Comparison of ENCODE assay signal across 28 cellular contexts in genomic region chr15:81959196-81959595, GRCh38.
"Had no signal": no experiment of that assay in that cellular context is flagged by ENCODE, and none has a peak within 500 bp of the region (broad histone marks: within the 10 kb centered on the region; RNA-seq: fewer than 3 reads in every experiment).

No MANE protein-coding gene starts in this region.

- H3K4me3 ChIP-seq: ascending aorta, breast epithelium, cardiac muscle cell, colonic mucosa, esophagus squamous epithelium, gastroesophageal sphincter, heart right ventricle, hepatocyte had no signal

- ATAC-seq: activated CD4-positive, alpha-beta T cell treated with anti-CD3 and anti-CD28 coated beads for 36 hours; activated naive CD4-positive, alpha-beta T cell treated with anti-CD3 and anti-CD28 coated beads, Interleukin-2, amount 50 U/mL, for 72 hours; activated T-cell treated with anti-CD3 and anti-CD28 coated beads, Interleukin-2, amount 50 U/mL, for 72 hours; gastroesophageal sphincter; heart right ventricle had no signal

- H2AFZ ChIP-seq: hepatocyte had no signal

- H3K27me3 ChIP-seq: ascending aorta, breast epithelium, cardiac muscle cell, colonic mucosa, gastroesophageal sphincter, heart right ventricle, hepatocyte had no signal

- H3K9me3 ChIP-seq: ascending aorta, breast epithelium, colonic mucosa, esophagus squamous epithelium, gastroesophageal sphincter, heart right ventricle had no signal

- H3K4me1 ChIP-seq: ascending aorta, breast epithelium, colonic mucosa, esophagus squamous epithelium, gastroesophageal sphincter, heart right ventricle had no signal

- H3K4me2 ChIP-seq: hepatocyte had no signal

- H3K27ac ChIP-seq: ascending aorta, breast epithelium, cardiac muscle cell, colonic mucosa, epithelial cell of prostate, esophagus squamous epithelium, gastroesophageal sphincter, heart right ventricle, hepatocyte had no signal

- H3K36me3 ChIP-seq: ascending aorta, breast epithelium, cardiac muscle cell, colonic mucosa, esophagus squamous epithelium, gastroesophageal sphincter, heart right ventricle had no signal

- H3K79me2 ChIP-seq: hepatocyte had no signal

- DNase-seq: activated CD4-positive, alpha-beta memory T cell treated with anti-CD3 and anti-CD28 coated beads, Interleukin-2, amount 10 ng/mL, durations not matched to agents 7 days and 5 days; activated CD4-positive, alpha-beta T cell treated with anti-CD3 and anti-CD28 coated beads for 36 hours; activated CD4-positive, alpha-beta T cell treated with anti-CD3 and anti-CD28 coated beads, Interleukin-2, amount 10 ng/mL, durations not matched to agents 7 days and 5 days; activated CD4-positive, alpha-beta T cell treated with anti-CD3 and anti-CD28 coated beads, Interleukin-2, amount 50 U/mL, for 4 hours; activated CD4-positive, CD25-positive, alpha-beta regulatory T cell; activated CD4-positive, CD25-positive, alpha-beta regulatory T cell treated with anti-CD3 and anti-CD28 coated beads, Interleukin-2, amount 50 U/mL, for 72 hours; activated CD8-positive, alpha-beta memory T cell treated with anti-CD3 and anti-CD28 coated beads, Interleukin-2, amount 50 U/mL, for 48 hours; activated gamma-delta T cell; activated naive CD4-positive, alpha-beta T cell; activated naive CD4-positive, alpha-beta T cell treated with anti-CD3 and anti-CD28 coated beads, Interleukin-2, amount 10 ng/mL, durations not matched to agents 7 days and 5 days; activated naive CD8-positive, alpha-beta T cell treated with anti-CD3 and anti-CD28 coated beads, Interleukin-2, amount 10 ng/mL, durations not matched to agents 7 days and 5 days; activated T-cell treated with anti-CD3 and anti-CD28 coated beads for 4 hours; activated T-cell treated with anti-CD3 and anti-CD28 coated beads, Interleukin-2, amount 50 U/mL, for 24 hours; activated T-cell treated with anti-CD3 and anti-CD28 coated beads, Interleukin-2, amount 50 U/mL, for 72 hours; central memory CD4-positive, alpha-beta T cell; cerebellar nuclear complex; colonic mucosa; effector CD8-positive, alpha-beta T cell; esophagus squamous epithelium; foreskin melanocyte; heart right ventricle had no signal
